1 cellular context compared by ENCODE assay signal in the genomic region with DNA sequence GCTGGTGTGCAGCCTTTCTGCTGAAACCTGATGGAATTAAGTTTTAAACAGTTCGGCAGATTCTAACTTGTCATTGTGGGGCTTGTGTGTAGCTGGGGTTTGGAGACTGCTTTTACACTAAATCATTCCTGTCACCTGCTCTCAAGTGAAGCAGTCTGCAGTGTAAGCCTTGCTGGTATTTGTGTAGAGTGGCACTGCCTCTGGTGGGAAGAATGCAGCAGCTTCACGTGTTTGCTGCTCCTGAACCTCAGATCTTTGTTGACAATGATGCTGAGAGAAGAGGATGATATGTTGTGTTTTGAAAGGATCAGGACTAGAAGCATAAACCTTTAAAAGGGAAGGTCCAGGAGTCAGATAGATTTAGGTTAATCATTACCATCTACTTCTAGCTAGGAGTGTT.
TF ChIP-seq lines count a peak whose summit lies in the region.

No MANE protein-coding gene starts in this region.

TF ChIP-seq in IMR-90, 13 proteins besides CTCF, POLR2A, EP300 and RAD21:
- TF ChIP-seq, protein P1, sequence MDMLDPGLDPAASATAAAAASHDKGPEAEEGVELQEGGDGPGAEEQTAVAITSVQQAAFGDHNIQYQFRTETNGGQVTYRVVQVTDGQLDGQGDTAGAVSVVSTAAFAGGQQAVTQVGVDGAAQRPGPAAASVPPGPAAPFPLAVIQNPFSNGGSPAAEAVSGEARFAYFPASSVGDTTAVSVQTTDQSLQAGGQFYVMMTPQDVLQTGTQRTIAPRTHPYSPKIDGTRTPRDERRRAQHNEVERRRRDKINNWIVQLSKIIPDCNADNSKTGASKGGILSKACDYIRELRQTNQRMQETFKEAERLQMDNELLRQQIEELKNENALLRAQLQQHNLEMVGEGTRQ (IDR thresholded peaks at IDR 0.05; ENCODE audit: low read depth, low read length) = no peak
- TF ChIP-seq RFX5 (IDR thresholded peaks at IDR 0.05; ENCODE audit: low read depth, low read length) = no peak
- TF ChIP-seq, protein P2, sequence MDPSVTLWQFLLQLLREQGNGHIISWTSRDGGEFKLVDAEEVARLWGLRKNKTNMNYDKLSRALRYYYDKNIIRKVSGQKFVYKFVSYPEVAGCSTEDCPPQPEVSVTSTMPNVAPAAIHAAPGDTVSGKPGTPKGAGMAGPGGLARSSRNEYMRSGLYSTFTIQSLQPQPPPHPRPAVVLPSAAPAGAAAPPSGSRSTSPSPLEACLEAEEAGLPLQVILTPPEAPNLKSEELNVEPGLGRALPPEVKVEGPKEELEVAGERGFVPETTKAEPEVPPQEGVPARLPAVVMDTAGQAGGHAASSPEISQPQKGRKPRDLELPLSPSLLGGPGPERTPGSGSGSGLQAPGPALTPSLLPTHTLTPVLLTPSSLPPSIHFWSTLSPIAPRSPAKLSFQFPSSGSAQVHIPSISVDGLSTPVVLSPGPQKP (IDR thresholded peaks at IDR 0.05; ENCODE audit: borderline replicate concordance, low read depth, low read length) = no peak
- TF ChIP-seq SMC3 (IDR thresholded peaks at IDR 0.05; ENCODE audit: low read depth, low read length) = no peak
